18 cellular contexts compared by ENCODE assay signal in the genomic region with DNA sequence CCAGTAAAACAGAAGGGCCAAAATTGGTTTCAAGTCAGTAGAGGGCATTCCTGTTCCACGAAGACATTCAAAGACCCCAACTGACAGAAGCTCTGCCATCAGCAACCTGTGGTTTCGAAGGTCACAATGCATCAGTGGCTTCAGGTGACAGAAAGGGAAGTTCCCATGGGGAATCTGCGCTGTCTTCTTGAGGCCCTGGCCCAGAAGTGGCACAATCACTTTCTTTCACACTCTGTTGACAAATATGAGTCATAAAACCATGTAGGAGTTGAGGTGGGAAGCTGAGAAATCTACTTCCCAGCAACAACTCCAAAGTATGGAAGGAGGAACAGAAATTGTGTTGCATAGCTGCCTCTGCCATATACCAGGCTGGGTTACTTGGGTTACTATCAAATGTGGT.
DNase-seq lines count a peak whose midpoint lies in the region; ATAC-seq and TF ChIP-seq lines count a peak whose summit lies in the region.
"Had no signal": no experiment of that assay in that cellular context is flagged by ENCODE, and none has a peak within 500 bp of the region (broad histone marks: within the 10 kb centered on the region; RNA-seq: fewer than 3 reads in every experiment).

No MANE protein-coding gene starts in this region.

- no peak for TF ChIP-seq CTCF in testis (IDR thresholded peaks at IDR 0.05)
- no peak for TF ChIP-seq CTCF in lower lobe of right lung (IDR thresholded peaks at IDR 0.05)

- H3K27ac ChIP-seq in testis (no peak overlapping the region), lower lobe of right lung (no peak overlapping the region)
- H3K27ac ChIP-seq: upper lobe of left lung had no signal

- H3K27me3 ChIP-seq in testis (no peaks in the 10 kb centered on the region), lower lobe of right lung (ENCODE audit: low read depth) (no peaks in the 10 kb centered on the region)
- H3K27me3 ChIP-seq: upper lobe of left lung had no signal

- H3K4me1 ChIP-seq in testis (no peaks in the 10 kb centered on the region), lower lobe of right lung (no peaks in the 10 kb centered on the region)
- H3K4me1 ChIP-seq: upper lobe of left lung had no signal

- ATAC-seq in GM19397 (IDR thresholded peaks at IDR 0.05; ENCODE audit: unreplicated experiment) (peak; percentile 67), HG02852 (IDR thresholded peaks at IDR 0.05; ENCODE audit: unreplicated experiment) (peak; percentile 58), HG03457 (IDR thresholded peaks at IDR 0.05; ENCODE audit: unreplicated experiment) (peak; percentile 49), lower lobe of right lung (no peak)
- ATAC-seq: activated T-cell treated with anti-CD3 and anti-CD28 coated beads, Interleukin-2, amount 50 U/mL, for 4 hours had no signal

- H3K4me3 ChIP-seq in testis (no peak overlapping the region), lower lobe of right lung (no peak overlapping the region)
- H3K4me3 ChIP-seq: upper lobe of left lung had no signal

- TF ChIP-seq POLR2A in testis (IDR thresholded peaks at IDR 0.05): no peak

- intact Hi-C loops in testis (cut with DNase I; ENCODE audit: low total_unique reads): no loop called here
- intact Hi-C loops in lower lobe of right lung (cut with DNase I): no loop called here

- H3K36me3 ChIP-seq in testis (ENCODE audit: low read depth, missing control alignments) (no peaks in the 10 kb centered on the region), lower lobe of right lung (no peaks in the 10 kb centered on the region)
- H3K36me3 ChIP-seq: upper lobe of left lung had no signal

- peak; percentile 85 for DNase-seq in CD1c-positive myeloid dendritic cell (ENCODE audit: extremely low spot score)
- no peak for DNase-seq in testis
- DNase-seq in NCI-H510A (lab: John Stamatoyannopoulos, UW): no peak
- DNase-seq in lower lobe of right lung: no peak
- no peak for DNase-seq in stimulated activated naive CD4-positive, alpha-beta T cell (lab: John Stamatoyannopoulos, UW)
- DNase-seq: activated naive CD8-positive, alpha-beta T cell treated with anti-CD3 and anti-CD28 coated beads, Interleukin-2, amount 10 ng/mL, durations not matched to agents 7 days and 5 days; activated T-cell treated with anti-CD3 and anti-CD28 coated beads, Interleukin-2, amount 50 U/mL, for 4 hours; caudate nucleus; CD4-positive, alpha-beta memory T cell; foreskin melanocyte; MM.1S; NCI-H2107; retina; stimulated activated CD4-positive, alpha-beta T cell treated with anti-CD3 and anti-CD28 coated beads, Interleukin-1b, Interleukin-23, amount 100 ng/mL, for 48 hours; upper lobe of left lung had no signal

- H3K9me3 ChIP-seq in testis (no peaks in the 10 kb centered on the region), lower lobe of right lung (peaks cover 6% of the 10 kb centered on the region)

- 83 to 91% methylated on average over 3 of the region's 3 CpGs for WGBS in testis, 2 donors

Comparison
In these comparisons a context has a peak if more than half of its experiments do, and no peak if none do; other contexts are left out.
1. ATAC-seq: peak in GM19397 (single experiment), HG02852 (single experiment) and HG03457 (single experiment); none in lower lobe of right lung (0 of 2).